ENCODE assay signal across 12 cellular contexts in genomic region chrX:20056704-20057103, GRCh38.
DNase-seq lines count a peak whose midpoint lies in the region; ATAC-seq and TF ChIP-seq lines count a peak whose summit lies in the region.
"Had no signal": no experiment of that assay in that cellular context is flagged by ENCODE, and none has a peak within 500 bp of the region (broad histone marks: within the 10 kb centered on the region; RNA-seq: fewer than 3 reads in every experiment).

No MANE protein-coding gene starts in this region.

- intact Hi-C loops in head of caudate nucleus (cut with DNase I): no loop called here

- no peaks in the 10 kb centered on the region for H3K27me3 ChIP-seq in smooth muscle cell (ENCODE audit: low read depth)

- TF ChIP-seq CTCF in smooth muscle cell (IDR thresholded peaks at IDR 0.05; ENCODE audit: borderline replicate concordance, insufficient read depth, poor library complexity, severe bottlenecking): no peak

- no peak overlapping the region for H3K27ac Mint-ChIP-seq in T-helper 2 cell treated with Interferon-gamma antibody and Interleukin-4, amounts not matched to agents 5 μg/mL and 100 μg/mL, for 36 hours
- H3K27ac Mint-ChIP-seq: CD8-positive, alpha-beta memory T cell had no signal

- H4K20me1 ChIP-seq in smooth muscle cell (ENCODE audit: low read depth): no peaks in the 10 kb centered on the region

- no peak overlapping the region for H2AFZ ChIP-seq in smooth muscle cell (ENCODE audit: low read depth)

- H3K9me3 ChIP-seq in smooth muscle cell (replicated peaks; ENCODE audit: low read depth): no peaks in the 10 kb centered on the region
- H3K9me3 ChIP-seq: HAP-1 had no signal

- no peak overlapping the region for H3K4me3 Mint-ChIP-seq in T-helper 2 cell treated with Interferon-gamma antibody and Interleukin-4, amounts not matched to agents 5 μg/mL and 100 μg/mL, for 36 hours
- H3K4me3 Mint-ChIP-seq: CD8-positive, alpha-beta memory T cell; naive B cell had no signal

- no peak overlapping the region for H3K9ac ChIP-seq in smooth muscle cell (ENCODE audit: low read depth)

- no peaks in the 10 kb centered on the region for H3K9me3 Mint-ChIP-seq in T-helper 2 cell treated with Interferon-gamma antibody and Interleukin-4, amounts not matched to agents 5 μg/mL and 100 μg/mL, for 36 hours
- H3K9me3 Mint-ChIP-seq: CD8-positive, alpha-beta memory T cell had no signal

- no peak overlapping the region for H3K27ac ChIP-seq in smooth muscle cell (ENCODE audit: low read depth)

- H3K4me1 Mint-ChIP-seq in T-helper 2 cell treated with Interferon-gamma antibody and Interleukin-4, amounts not matched to agents 5 μg/mL and 100 μg/mL, for 36 hours (ENCODE audit: low read depth): peaks cover 7% of the 10 kb centered on the region

- 75% methylated on average over 11 of the region's 11 CpGs for WGBS in smooth muscle cell (ENCODE audit: low lambda C conversion rate)

- H3F3A ChIP-seq in smooth muscle cell (ENCODE audit: low read depth): no peaks in the 10 kb centered on the region

- H3K4me1 ChIP-seq in smooth muscle cell (ENCODE audit: low read depth): no peaks in the 10 kb centered on the region
- H3K4me1 ChIP-seq: HAP-1 had no signal

- H3K27me3 Mint-ChIP-seq in T-helper 2 cell treated with Interferon-gamma antibody and Interleukin-4, amounts not matched to agents 5 μg/mL and 100 μg/mL, for 36 hours (ENCODE audit: low read depth): peaks cover 3% of the 10 kb centered on the region

- H3K36me3 Mint-ChIP-seq in T-helper 2 cell treated with Interferon-gamma antibody and Interleukin-4, amounts not matched to agents 5 μg/mL and 100 μg/mL, for 36 hours (ENCODE audit: low read depth): no peaks in the 10 kb centered on the region

- ATAC-seq in HG02610 (IDR thresholded peaks at IDR 0.05; ENCODE audit: unreplicated experiment): peak; percentile 85

- H3K4me3 ChIP-seq in smooth muscle cell: no peak overlapping the region
- H3K4me3 ChIP-seq: HAP-1 had no signal

- no peaks in the 10 kb centered on the region for H3K79me2 ChIP-seq in smooth muscle cell (ENCODE audit: low read depth)

- no peaks in the 10 kb centered on the region for H3K36me3 ChIP-seq in smooth muscle cell (ENCODE audit: low read depth)
- H3K36me3 ChIP-seq: HAP-1 had no signal

- DNase-seq in ELR (ENCODE audit: low read depth) (peak; percentile 1), NCI-H345 treated with DMSO at 0.1 percent for 48 hours (lab: John Stamatoyannopoulos, UW; ENCODE audit: unreplicated experiment) (peak; percentile 46), head of caudate nucleus (peak in 35 of 42 donors; percentile 2 to 64 (median 28)), SIG-M5 treated with dmso at 0.1 percent for 504 hours (lab: John Stamatoyannopoulos, UW; ENCODE audit: unreplicated experiment) (no peak), EL (no peak), smooth muscle cell (lab: John Stamatoyannopoulos, UW; ENCODE audit: unreplicated experiment) (no peak)
- no peak for DNase-seq in T-helper 2 cell treated with Interferon-gamma antibody and Interleukin-4, amounts not matched to agents 5 μg/mL and 100 μg/mL, for 36 hours (ENCODE audit: low spot score)
- DNase-seq: activated CD8-positive, alpha-beta memory T cell treated with anti-CD3 and anti-CD28 coated beads for 24 hours; CD8-positive, alpha-beta memory T cell; naive B cell had no signal

- H3K4me2 ChIP-seq in smooth muscle cell: no peak overlapping the region

Comparison
In these comparisons a context has a peak if more than half of its experiments do, and no peak if none do; other contexts are left out.
1. DNase-seq: peak in ELR (single experiment), NCI-H345 treated with DMSO at 0.1 percent for 48 hours (single experiment) and head of caudate nucleus (35 of 42); none in T-helper 2 cell treated with Interferon-gamma antibody and Interleukin-4, amounts not matched to agents 5 μg/mL and 100 μg/mL, for 36 hours (single experiment), SIG-M5 treated with dmso at 0.1 percent for 504 hours (single experiment), EL (single experiment) and smooth muscle cell (single experiment).